Comparison of ENCODE assay signal across 16 cellular contexts in the genomic region with DNA sequence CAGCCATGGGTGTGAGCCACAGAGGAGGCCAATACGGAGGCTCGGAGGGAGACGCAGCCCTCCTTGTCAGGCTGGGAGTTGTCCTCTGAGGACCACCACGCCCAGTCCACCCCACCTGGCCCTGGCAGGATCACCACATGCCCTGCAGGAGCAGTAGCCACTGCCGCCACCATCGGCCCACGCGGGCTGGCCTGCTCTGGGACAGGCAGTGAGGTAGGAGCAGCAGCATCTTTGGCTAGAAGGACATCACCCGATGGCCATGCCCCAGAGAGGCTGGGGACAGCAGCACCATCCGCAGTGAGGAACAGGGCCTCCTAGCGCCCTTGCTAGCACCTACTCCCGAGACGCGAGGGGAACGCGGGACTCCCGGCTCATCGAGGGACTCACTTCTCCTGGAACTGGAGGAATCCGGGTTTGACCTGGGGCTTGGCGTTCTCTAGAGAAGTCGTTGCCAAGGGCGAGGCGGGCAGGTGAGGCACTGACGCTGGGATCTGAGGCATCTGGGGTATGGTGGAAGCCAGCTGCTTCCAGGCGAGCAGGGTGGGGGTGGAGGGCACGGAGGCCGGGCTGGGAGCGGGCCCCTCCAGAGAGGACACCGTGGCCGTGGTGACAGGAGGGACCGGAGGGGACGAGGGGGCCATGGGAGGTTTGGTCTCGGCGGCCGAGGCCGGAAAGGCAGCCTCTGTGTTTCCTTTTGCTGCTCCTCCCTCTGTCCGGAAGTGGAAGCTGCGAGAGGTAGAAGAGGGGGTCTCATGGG.
A peak's percentile ranks its signal among the peaks of the same experiment; 100 is the strongest.
DNase-seq lines count a peak whose midpoint lies in the region; ATAC-seq, FAIRE-seq and TF ChIP-seq lines count a peak whose summit lies in the region.
"Had no signal": no experiment of that assay in that cellular context is flagged by ENCODE, and none has a peak within 500 bp of the region (broad histone marks: within the 10 kb centered on the region; RNA-seq: fewer than 3 reads in every experiment).

No MANE protein-coding gene starts in this region.

- ATAC-seq in GM21515 (IDR thresholded peaks at IDR 0.05; ENCODE audit: unreplicated experiment), result no peak
- ATAC-seq: HepG2 had no signal

- no peak overlapping the region; the same call in 1 of the 2 replicates for H2BK12ac ChIP-seq in H1 (ENCODE audit: low read depth, low read length)

- no peak overlapping the region for H3K56ac ChIP-seq in H1 (replicated peaks; ENCODE audit: insufficient read length, low read depth, low read length)

- H3K23me2 ChIP-seq in H1 (ENCODE audit: low read depth, low read length), result no peaks in the 10 kb centered on the region; the same call in 1 of the 2 replicates

- POLR2A ChIA-PET in H1 (lab: Charles Lee; ENCODE audit: partially characterized antibody), result interaction anchor here (1.1 to 1.6 kb wide), 2 partner anchors 12 to 36 kb away, joined by 3 read pairs; no protein-coding TSS in a partner anchor

- H3K9me3 ChIP-seq in NT2/D1 (ENCODE audit: insufficient read depth, low read length), result no peaks in the 10 kb centered on the region
- H3K9me3 ChIP-seq in H1 (ENCODE audit: insufficient read depth in 2 of 2, low read depth in 1 of 2, low read length in 1 of 2), result no peaks in the 10 kb centered on the region
- H3K9me3 ChIP-seq in prostate gland, result no peaks in the 10 kb centered on the region
- H3K9me3 ChIP-seq: BLaER1 had no signal

- no peak overlapping the region for H3K4me2 ChIP-seq in H1 (ENCODE audit: insufficient read depth in 1 of 2, low read depth in 2 of 2, low read length in 2 of 2)
- H3K4me2 ChIP-seq: BLaER1 had no signal

- no peaks in the 10 kb centered on the region for H3K79me1 ChIP-seq in H1 (ENCODE audit: low read depth, low read length)

- H3K4me3 ChIP-seq in NT2/D1 (ENCODE audit: insufficient read length, low read depth) (no peak overlapping the region), H1 (ENCODE audit: extremely low read depth in 1 of 4, insufficient read depth in 2 of 4, low read depth in 3 of 4, low read length in 4 of 4) (no peak overlapping the region), prostate gland (no peak overlapping the region)
- H3K4me3 ChIP-seq: BLaER1 had no signal

- H3K27ac ChIP-seq in H1 (ENCODE audit: low read depth, low read length) (no peak overlapping the region), prostate gland (peak overlapping the region; percentile 46 to 89)
- H3K27ac ChIP-seq: BLaER1 had no signal

- peaks cover 15% of the 10 kb centered on the region for H3K4me1 ChIP-seq in NT2/D1 (ENCODE audit: insufficient read depth, insufficient read length)
- H3K4me1 ChIP-seq in H1 (replicated peaks in 1 of 4; ENCODE audit: control insufficient read depth in 3 of 4, insufficient read depth in 4 of 4, low read length in 3 of 4), result peaks cover 0 to 25% (median 14%) of the 10 kb centered on the region in 4 experiments; a peak in 6 of 7 replicates
- H3K4me1 ChIP-seq in prostate gland (replicated peaks), result peaks cover 18% of the 10 kb centered on the region
- H3K4me1 ChIP-seq: BLaER1 had no signal

- no peak overlapping the region for H3K14ac ChIP-seq in H1 (ENCODE audit: insufficient read length)

- H2BK5ac ChIP-seq in H1 (ENCODE audit: low read depth, low read length), result no peak overlapping the region

- intact Hi-C loops in prostate gland (cut with DNase I), result no loop called here

- H2AFZ ChIP-seq in H1 (ENCODE audit: low read length), result no peak overlapping the region

- no peak overlapping the region for H2BK120ac ChIP-seq in H1 (replicated peaks; ENCODE audit: low read depth, low read length)

- H3K9ac ChIP-seq in NT2/D1 (ENCODE audit: insufficient read length, low read depth), result peak overlapping the region; percentile 38
- no peak overlapping the region for H3K9ac ChIP-seq in H1 (replicated peaks in 1 of 4; ENCODE audit: extremely low read depth in 1 of 4, low read depth in 3 of 4, low read length in 3 of 4)
- H3K9ac ChIP-seq: BLaER1 had no signal

- CTCF ChIA-PET in H1 (lab: Charles Lee; ENCODE audit: partially characterized antibody), result interaction anchor here (0.6 to 1.5 kb wide), 6 partner anchors 19 to 152 kb away, joined by 3 to 4 read pairs (median 3); no protein-coding TSS in a partner anchor

- H3K36me3 ChIP-seq in NT2/D1 (ENCODE audit: insufficient read depth, insufficient read length, low read length), result no peaks in the 10 kb centered on the region
- H3K36me3 ChIP-seq in H1 (ENCODE audit: control insufficient read depth in 2 of 4, insufficient read depth in 4 of 4, low read length in 3 of 4), result no peaks in the 10 kb centered on the region; a peak in 1 of 8 replicates
- peaks cover 14 to 15% of the 10 kb centered on the region in 2 donors for H3K36me3 ChIP-seq in prostate gland
- H3K36me3 ChIP-seq: BLaER1 had no signal

- peak overlapping the region; percentile 81 for H4K91ac ChIP-seq in H1 (replicated peaks; ENCODE audit: insufficient read length, low read length)

- H3K27me3 ChIP-seq in NT2/D1 (ENCODE audit: insufficient read depth, insufficient read length) (no peaks in the 10 kb centered on the region), H1 (replicated peaks in 1 of 4; ENCODE audit: control insufficient read depth in 3 of 4, extremely low read depth in 1 of 4, insufficient read depth in 3 of 4, low read length in 3 of 4) (peaks cover 0 to 20% (median 15%) of the 10 kb centered on the region in 4 experiments; a peak in 3 of 7 replicates), prostate gland (replicated peaks; ENCODE audit: insufficient read depth) (no peaks in the 10 kb centered on the region)
- H3K27me3 ChIP-seq: BLaER1 had no signal

- H4K8ac ChIP-seq in H1 (ENCODE audit: extremely low read depth, insufficient read depth, low read length), result peak overlapping the region; percentile 38; the same call in 1 of the 2 replicates

- TF ChIP-seq RAD21 in H1 (IDR thresholded peaks at IDR 0.05 in 1 of 2, conservative IDR thresholded peaks at IDR 0.05 in 1 of 2; ENCODE audit: low read depth in 2 of 2, low read length in 2 of 2), result no peak

- H2AK5ac ChIP-seq in H1 (ENCODE audit: low read depth, low read length), result no peak overlapping the region

- no peak overlapping the region for H4K5ac ChIP-seq in H1 (ENCODE audit: insufficient read length, low read depth, low read length)

- H3K23ac ChIP-seq in H1 (ENCODE audit: insufficient read length), result no peak overlapping the region

- peaks cover 0 to 8% of the 10 kb centered on the region in 2 experiments for H4K20me1 ChIP-seq in H1 (replicated peaks in 1 of 2; ENCODE audit: control insufficient read depth in 1 of 2, insufficient read depth in 2 of 2, low read length in 2 of 2)
- H4K20me1 ChIP-seq: BLaER1 had no signal

- no peaks in the 10 kb centered on the region for H3K79me2 ChIP-seq in H1 (ENCODE audit: control insufficient read depth in 1 of 2, insufficient read depth in 2 of 2, low read length in 2 of 2)

- H3K18ac ChIP-seq in H1 (ENCODE audit: extremely low read depth, low read length), result no peak overlapping the region; the same call in 1 of the 2 replicates

- 91% methylated on average over 38 of the region's 38 CpGs; no CpG with 5 or more reads in 1 of the 2 experiments for WGBS in H1 (ENCODE audit: extremely low coverage in 1 of 2, insufficient coverage in 1 of 2, insufficient read length in 1 of 2, insufficient replicate concordance in 2 of 2, low coverage in 1 of 2, low lambda C conversion rate in 2 of 2, missing lambda C conversion rate in 1 of 2), 2 experiments
- WGBS in prostate gland, result 91% methylated on average over 35 of the region's 38 CpGs

- peak overlapping the region; percentile 40; the same call in 1 of the 2 replicates for H2BK15ac ChIP-seq in H1 (ENCODE audit: low read length)

- no peak for FAIRE-seq in H1 (lab: Jason Lieb, UNC)
- FAIRE-seq: GM12892, GM18507, HepG2 had no signal

- no peak for DNase-seq in NT2/D1 (ENCODE audit: low read depth, low spot score)
- no peak for DNase-seq in H1 (ENCODE audit: low read depth in 1 of 2, low spot score in 2 of 2)
- DNase-seq in prostate gland (ENCODE audit: low spot score), result no peak
- no peak for DNase-seq in 8988T
- no peak for DNase-seq in kidney tubule cell (ENCODE audit: low spot score)
- no peak for DNase-seq in glomerular visceral epithelial cell (ENCODE audit: extremely low spot score)
- DNase-seq: DMS153, DMS79, GDM1, GOT3, H9 had no signal

- H3K4ac ChIP-seq in H1 (replicated peaks; ENCODE audit: insufficient read length, low read depth, low read length), result peak overlapping the region; percentile 93

- no peak overlapping the region for H2BK20ac ChIP-seq in H1 (ENCODE audit: low read length)

- no peak for TF ChIP-seq EP300 in H1 (IDR thresholded peaks at IDR 0.05; ENCODE audit: borderline replicate concordance in 1 of 2, low read depth in 2 of 2, low read length in 2 of 2)

- no peak for TF ChIP-seq POLR2A in H1 (IDR thresholded peaks at IDR 0.05; ENCODE audit: control extremely low read depth in 1 of 2, low read depth in 2 of 2, low read length in 2 of 2)
- TF ChIP-seq POLR2A in prostate gland (IDR thresholded peaks at IDR 0.05), result no peak

- TF ChIP-seq CTCF in H1 (IDR thresholded peaks at IDR 0.05; ENCODE audit: control extremely low read depth in 1 of 3, insufficient read depth in 1 of 3, low read depth in 1 of 3, low read length in 3 of 3) (no peak), prostate gland (IDR thresholded peaks at IDR 0.05) (no peak)

TF ChIP-seq in H1, 55 proteins besides CTCF, POLR2A, EP300 and RAD21:
- TF ChIP-seq TAF1 (IDR thresholded peaks at IDR 0.05; ENCODE audit: low read depth, low read length), result no peak
- no peak for TF ChIP-seq JUND (IDR thresholded peaks at IDR 0.05; ENCODE audit: low read length)
- no peak for TF ChIP-seq ZNF274 (IDR thresholded peaks at IDR 0.05; ENCODE audit: borderline replicate concordance, extremely low read depth, low read length)
- TF ChIP-seq ASH2L (IDR thresholded peaks at IDR 0.05; ENCODE audit: low read length), result no peak
- TF ChIP-seq TCF12 (IDR thresholded peaks at IDR 0.05; ENCODE audit: low read depth, low read length), result no peak
